In the genomic region with DNA sequence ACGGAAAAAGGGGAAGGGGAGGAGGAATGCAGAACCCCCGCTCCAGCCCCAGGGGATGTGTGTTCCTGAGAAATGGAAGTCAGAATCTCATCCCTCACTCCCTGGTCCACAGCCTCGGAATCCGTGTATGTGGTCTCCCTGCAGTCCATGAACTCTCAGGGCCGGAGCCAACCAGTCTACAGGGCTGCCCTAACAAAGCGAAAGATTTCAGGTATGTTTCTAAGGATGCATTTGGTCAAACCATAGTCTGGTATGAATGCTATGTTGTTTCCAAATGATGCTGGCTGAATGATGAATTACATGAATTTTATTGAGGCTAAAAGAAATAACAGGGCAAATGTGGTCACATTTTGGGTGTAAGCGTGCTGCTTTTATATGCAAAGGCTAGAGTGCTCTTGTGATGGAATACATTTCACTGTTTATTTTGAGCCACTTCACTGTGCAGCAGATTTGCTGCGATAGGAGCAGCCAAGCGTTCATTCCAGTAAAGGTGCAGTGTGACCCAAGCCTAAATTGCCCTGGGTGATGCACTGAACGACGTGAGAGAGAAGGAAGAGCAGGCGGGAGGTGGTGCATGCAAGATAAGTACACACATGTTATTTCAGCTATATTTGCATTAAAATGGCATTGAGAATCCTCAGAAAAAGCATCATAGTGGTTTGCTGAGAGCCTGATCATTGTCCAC, we compare ENCODE assay signal across 2 cellular contexts.
A peak's percentile ranks its signal among the peaks of the same experiment; 100 is the strongest.
TF ChIP-seq lines count a peak whose summit lies in the region.

No MANE protein-coding gene starts in this region.

TF ChIP-seq in GM23338, 12 proteins besides CTCF, POLR2A, EP300 and RAD21 (continues in another document):
- TF ChIP-seq EZH2phosphoT487 (IDR thresholded peaks at IDR 0.05; ENCODE audit: unreplicated experiment) (no peak), STAT1 (IDR thresholded peaks at IDR 0.05; ENCODE audit: unreplicated experiment) (no peak), ETS1 (IDR thresholded peaks at IDR 0.05) (no peak), ZNF462 (CRISPR knock-in tag; IDR thresholded peaks at IDR 0.05) (no peak), EZH2 (IDR thresholded peaks at IDR 0.05; ENCODE audit: low read depth, unreplicated experiment) (no peak), ZNF114 (CRISPR knock-in tag; IDR thresholded peaks at IDR 0.05) (no peak), REST (IDR thresholded peaks at IDR 0.05; ENCODE audit: unreplicated experiment) (no peak), POLR2AphosphoS5 (IDR thresholded peaks at IDR 0.05; ENCODE audit: low read depth) (no peak)

TF ChIP-seq in K562, 482 proteins besides CTCF, POLR2A, EP300 and RAD21:
- TF ChIP-seq HOMEZ (CRISPR knock-in tag; IDR thresholded peaks at IDR 0.05): no peak
- TF ChIP-seq GTF2B (IDR thresholded peaks at IDR 0.05; ENCODE audit: extremely low read depth, insufficient read length): no peak
- TF ChIP-seq, protein P1, sequence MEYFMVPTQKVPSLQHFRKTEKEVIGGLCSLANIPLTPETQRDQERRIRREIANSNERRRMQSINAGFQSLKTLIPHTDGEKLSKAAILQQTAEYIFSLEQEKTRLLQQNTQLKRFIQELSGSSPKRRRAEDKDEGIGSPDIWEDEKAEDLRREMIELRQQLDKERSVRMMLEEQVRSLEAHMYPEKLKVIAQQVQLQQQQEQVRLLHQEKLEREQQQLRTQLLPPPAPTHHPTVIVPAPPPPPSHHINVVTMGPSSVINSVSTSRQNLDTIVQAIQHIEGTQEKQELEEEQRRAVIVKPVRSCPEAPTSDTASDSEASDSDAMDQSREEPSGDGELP (CRISPR knock-in tag; IDR thresholded peaks at IDR 0.05; ENCODE audit: borderline replicate concordance): no peak
- TF ChIP-seq ZC3H11A (IDR thresholded peaks at IDR 0.05; ENCODE audit: low read depth, low read length): no peak
- peak; percentile 11; the same call in 1 of the 2 replicates for TF ChIP-seq SPI1 (IDR thresholded peaks at IDR 0.05; ENCODE audit: borderline replicate concordance, low read depth, low read length)
- TF ChIP-seq ZBTB49 (CRISPR knock-in tag; IDR thresholded peaks at IDR 0.05; ENCODE audit: borderline replicate concordance): no peak
TF ChIP-seq in K562: peak in this region for 1.
